In the genomic region with DNA sequence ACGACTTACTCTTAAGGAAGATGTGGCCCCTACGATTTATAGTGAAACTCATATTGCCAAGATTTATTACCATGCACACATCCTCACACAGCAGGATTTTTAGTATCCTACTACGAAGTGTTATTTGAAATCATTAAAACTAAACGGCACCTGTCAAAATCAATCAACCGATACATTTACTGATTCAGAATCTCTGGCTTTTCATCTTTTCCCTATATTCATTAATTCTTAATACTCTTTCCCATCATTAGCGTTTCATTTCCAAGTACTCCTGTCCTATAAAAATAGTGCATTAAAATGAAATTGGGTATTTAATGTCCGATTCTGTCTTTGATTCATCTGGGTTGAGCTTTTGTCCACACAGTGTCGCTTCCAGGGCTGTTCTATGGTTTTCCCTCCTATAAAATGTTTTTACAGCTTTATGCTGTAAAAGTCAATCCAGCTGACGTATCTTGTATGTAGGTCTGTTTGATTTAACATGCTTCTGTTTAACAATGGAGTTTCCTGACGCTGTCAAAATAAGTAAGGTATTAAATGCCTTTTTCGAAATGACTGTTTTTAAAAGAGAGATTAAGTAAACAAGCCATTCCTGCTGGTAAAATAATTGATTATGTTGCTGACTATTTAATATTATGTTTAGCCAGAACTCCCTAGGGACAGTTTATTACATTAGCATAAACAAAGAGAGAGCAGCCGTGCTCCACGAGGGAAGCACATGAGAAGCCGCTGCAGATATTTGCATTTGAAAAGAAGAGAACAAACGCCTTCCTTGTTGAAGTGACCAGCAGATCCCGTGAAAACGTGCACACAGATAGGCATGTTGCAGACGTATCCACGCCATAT, we compare ENCODE assay signal across 14 cellular contexts. TPM values are rescaled to one million over a fixed set of nuclear protein-coding genes. Genes with fewer than 3 reads are reported as not detected.
DNase-seq lines count a peak whose midpoint lies in the region; ATAC-seq and TF ChIP-seq lines count a peak whose summit lies in the region.
"Had no signal": no experiment of that assay in that cellular context is flagged by ENCODE, and none has a peak within 500 bp of the region (broad histone marks: within the 10 kb centered on the region; RNA-seq: fewer than 3 reads in every experiment).

No MANE protein-coding gene starts in this region.

- H3K9me3 ChIP-seq in smooth muscle cell (replicated peaks; ENCODE audit: low read depth), result no peaks in the 10 kb centered on the region

- H2AFZ ChIP-seq in smooth muscle cell (ENCODE audit: low read depth), result peak overlapping the region; percentile 58

- peaks cover 8% of the 10 kb centered on the region for H3K4me1 Mint-ChIP-seq in glutamatergic neuron (ENCODE audit: low read depth, unreplicated experiment)

- H3K4me2 ChIP-seq in smooth muscle cell, result peak overlapping the region; percentile 2
- no peak overlapping the region for H3K4me2 ChIP-seq in mesendoderm (ENCODE audit: low read length)

- H3K4me1 ChIP-seq in smooth muscle cell (ENCODE audit: low read depth) (peaks cover 10% of the 10 kb centered on the region), mesendoderm (ENCODE audit: control insufficient read depth, low read depth, low read length) (no peaks in the 10 kb centered on the region)

- DNase-seq in NCI-H1436 (lab: John Stamatoyannopoulos, UW) (peak; percentile 0), NCI-H1436 treated with DMSO at 0.1 percent for 48 hours (lab: John Stamatoyannopoulos, UW) (no peak), SHP77 (lab: John Stamatoyannopoulos, UW) (peak; percentile 88 to 94), glutamatergic neuron (peak; percentile 29), smooth muscle cell (lab: John Stamatoyannopoulos, UW; ENCODE audit: unreplicated experiment) (no peak), mesendoderm (no peak), GM19238 (ENCODE audit: insufficient read length, low spot score) (no peak)
- DNase-seq: activated CD8-positive, alpha-beta memory T cell treated with anti-CD3 and anti-CD28 coated beads, Interleukin-2, amount 10 ng/mL, durations not matched to agents 7 days and 5 days; cortex of kidney; DMS 273 treated with DMSO at 0.1 percent for 48 hours; T-helper 9 cell had no signal

- no peak overlapping the region for H3K9ac ChIP-seq in smooth muscle cell (ENCODE audit: low read depth)
- H3K9ac ChIP-seq in mesendoderm (ENCODE audit: low read length), result no peak overlapping the region

- peaks cover 6% of the 10 kb centered on the region for H3K9me3 Mint-ChIP-seq in glutamatergic neuron (ENCODE audit: unreplicated experiment)

- no peak overlapping the region for H4K8ac ChIP-seq in mesendoderm (ENCODE audit: low read depth, low read length)

- H3K27ac ChIP-seq in smooth muscle cell (ENCODE audit: low read depth) (no peak overlapping the region), mesendoderm (ENCODE audit: low read depth, low read length) (no peak overlapping the region)
- H3K27ac ChIP-seq: 22Rv1 had no signal

- H3K4me3 ChIP-seq in smooth muscle cell (peak overlapping the region; percentile 14), mesendoderm (ENCODE audit: low read length) (no peak overlapping the region)
- H3K4me3 ChIP-seq: lung had no signal

- TF ChIP-seq CTCF in glutamatergic neuron (IDR thresholded peaks at IDR 0.05; ENCODE audit: partially characterized antibody, unreplicated experiment), result no peak
- TF ChIP-seq CTCF in smooth muscle cell (IDR thresholded peaks at IDR 0.05; ENCODE audit: borderline replicate concordance, insufficient read depth, poor library complexity, severe bottlenecking), result no peak

- H3K56ac ChIP-seq in mesendoderm (ENCODE audit: low read length), result no peak overlapping the region

- H3K27me3 ChIP-seq in smooth muscle cell (ENCODE audit: low read depth) (peaks cover 6% of the 10 kb centered on the region), mesendoderm (ENCODE audit: insufficient read depth, low read length, poor library complexity) (no peaks in the 10 kb centered on the region)

- ATAC-seq in HG02623 (IDR thresholded peaks at IDR 0.05; ENCODE audit: unreplicated experiment), result no peak
- ATAC-seq: activated CD8-positive, alpha-beta memory T cell treated with anti-CD3 and anti-CD28 coated beads, Interleukin-2, amount 10 ng/mL, durations not matched to agents 7 days and 5 days had no signal

- peak overlapping the region; percentile 59 for H3K27ac Mint-ChIP-seq in glutamatergic neuron (ENCODE audit: unreplicated experiment)
- H3K27ac Mint-ChIP-seq: activated CD8-positive, alpha-beta memory T cell treated with anti-CD3 and anti-CD28 coated beads, Interleukin-2, amount 10 ng/mL, durations not matched to agents 7 days and 5 days had no signal

- no peak overlapping the region for H2BK15ac ChIP-seq in mesendoderm (replicated peaks; ENCODE audit: low read depth)

- peak overlapping the region; percentile 69 for H3K4me3 Mint-ChIP-seq in glutamatergic neuron (ENCODE audit: unreplicated experiment)
- H3K4me3 Mint-ChIP-seq: activated CD8-positive, alpha-beta memory T cell treated with anti-CD3 and anti-CD28 coated beads, Interleukin-2, amount 10 ng/mL, durations not matched to agents 7 days and 5 days had no signal

- H4K5ac ChIP-seq in mesendoderm (ENCODE audit: low read length), result no peak overlapping the region

- H3K27me3 Mint-ChIP-seq in glutamatergic neuron (ENCODE audit: unreplicated experiment), result peaks cover 1% of the 10 kb centered on the region

- H3F3A ChIP-seq in smooth muscle cell (ENCODE audit: low read depth), result no peaks in the 10 kb centered on the region

- no peaks in the 10 kb centered on the region for H3K79me2 ChIP-seq in smooth muscle cell (ENCODE audit: low read depth)
- no peaks in the 10 kb centered on the region for H3K79me2 ChIP-seq in mesendoderm (ENCODE audit: control insufficient read depth, insufficient read depth, low read length)

- no peaks in the 10 kb centered on the region for H3K79me1 ChIP-seq in mesendoderm (ENCODE audit: low read length)

- WGBS in smooth muscle cell (ENCODE audit: low lambda C conversion rate), result 48% methylated on average over 19 of the region's 19 CpGs
- 96% methylated on average over 2 of the region's 19 CpGs for WGBS in mesendoderm (ENCODE audit: extremely low coverage, insufficient coverage, low lambda C conversion rate)

- no peaks in the 10 kb centered on the region for H3K36me3 ChIP-seq in smooth muscle cell (ENCODE audit: low read depth)
- no peaks in the 10 kb centered on the region for H3K36me3 ChIP-seq in mesendoderm (ENCODE audit: control insufficient read depth, insufficient read depth, low read length)

- no peak overlapping the region for H2BK120ac ChIP-seq in mesendoderm (ENCODE audit: low read depth, low read length)

- H2AK5ac ChIP-seq in mesendoderm (ENCODE audit: low read length), result no peak overlapping the region

- no peak overlapping the region for H3K4ac ChIP-seq in mesendoderm (ENCODE audit: low read depth, low read length)

- no peaks in the 10 kb centered on the region for H4K20me1 ChIP-seq in smooth muscle cell (ENCODE audit: low read depth)

- H3K36me3 Mint-ChIP-seq in glutamatergic neuron (ENCODE audit: unreplicated experiment), result peaks cover 5% of the 10 kb centered on the region

- H3K18ac ChIP-seq in mesendoderm (ENCODE audit: low read length), result no peak overlapping the region

- no peak overlapping the region for H3K23ac ChIP-seq in mesendoderm (ENCODE audit: low read length)

- H2BK5ac ChIP-seq in mesendoderm (ENCODE audit: low read length), result no peak overlapping the region

RNA-seq across cellular contexts. Expression of a gene that starts 22.3 kb away (rescaled TPM):
- total RNA-seq in glutamatergic neuron (ENCODE audit: unreplicated experiment), result 9.1 TPM
- total RNA-seq in smooth muscle cell, result 1.4 and 2.5 TPM in 2 replicates
- polyA plus RNA-seq in smooth muscle cell, result 0.60 and 0.90 TPM in 2 replicates
- 1.1 TPM for polyA plus RNA-seq in mesendoderm (2013, experiment 1 of 2)
- 1.0 TPM for polyA plus RNA-seq in mesendoderm (2013, experiment 2 of 2)

Comparison
In these comparisons a context has a peak if more than half of its experiments do, and no peak if none do; other contexts are left out.
1. DNase-seq: peak in NCI-H1436 (single experiment), SHP77 (2 of 2) and glutamatergic neuron (single experiment); none in NCI-H1436 treated with DMSO at 0.1 percent for 48 hours (single experiment), smooth muscle cell (single experiment), mesendoderm (single experiment) and GM19238 (single experiment).